Comparison of ENCODE assay signal across 11 cellular contexts in genomic region chr2:67974564-67975430, GRCh38.
DNase-seq lines count a peak whose midpoint lies in the region; ATAC-seq and TF ChIP-seq lines count a peak whose summit lies in the region.
"Had no signal": no experiment of that assay in that cellular context is flagged by ENCODE, and none has a peak within 500 bp of the region (broad histone marks: within the 10 kb centered on the region; RNA-seq: fewer than 3 reads in every experiment).

No MANE protein-coding gene starts in this region.

- H3K27me3 ChIP-seq in breast epithelium (no peaks in the 10 kb centered on the region), body of pancreas (no peaks in the 10 kb centered on the region), aorta (ENCODE audit: control insufficient read depth in 1 of 2, insufficient read depth in 2 of 2, low read length in 1 of 2) (no peaks in the 10 kb centered on the region), vagina (no peaks in the 10 kb centered on the region)

- H3K4me1 ChIP-seq in breast epithelium (no peaks in the 10 kb centered on the region), body of pancreas (peaks cover 7% of the 10 kb centered on the region), aorta (ENCODE audit: control insufficient read depth in 1 of 2, insufficient read depth in 2 of 2, low read length in 2 of 2) (peaks cover 0 to 5% of the 10 kb centered on the region in 2 donors), vagina (peaks cover 17% of the 10 kb centered on the region)

- H3K27ac Mint-ChIP-seq in MCF 10A (ENCODE audit: low read depth, unreplicated experiment): no peak overlapping the region
- no peak overlapping the region for H3K27ac Mint-ChIP-seq in progenitor cell of endocrine pancreas
- H3K27ac Mint-ChIP-seq: activated CD4-positive, alpha-beta memory T cell treated with anti-CD3 and anti-CD28 coated beads, Interleukin-2, amount 10 ng/mL, durations not matched to agents 7 days and 5 days had no signal

- H3K9me3 ChIP-seq in breast epithelium: no peaks in the 10 kb centered on the region
- no peaks in the 10 kb centered on the region for H3K9me3 ChIP-seq in body of pancreas
- no peaks in the 10 kb centered on the region for H3K9me3 ChIP-seq in aorta (ENCODE audit: control insufficient read depth, low read length)
- H3K9me3 ChIP-seq in vagina: no peaks in the 10 kb centered on the region

- no peaks in the 10 kb centered on the region for H3K36me3 Mint-ChIP-seq in MCF 10A (ENCODE audit: insufficient read depth, unreplicated experiment)
- no peaks in the 10 kb centered on the region for H3K36me3 Mint-ChIP-seq in progenitor cell of endocrine pancreas (ENCODE audit: insufficient read depth)

- H3K4me1 Mint-ChIP-seq in MCF 10A (ENCODE audit: insufficient read depth, unreplicated experiment) (no peaks in the 10 kb centered on the region), progenitor cell of endocrine pancreas (ENCODE audit: low read depth) (peaks cover 3% of the 10 kb centered on the region)
- H3K4me1 Mint-ChIP-seq: activated CD4-positive, alpha-beta memory T cell treated with anti-CD3 and anti-CD28 coated beads, Interleukin-2, amount 10 ng/mL, durations not matched to agents 7 days and 5 days had no signal

- WGBS in body of pancreas, 2 donors: 24 to 33% methylated on average over 7 of the region's 7 CpGs
- WGBS in aorta, 2 donors: 2% methylated on average over 7 of the region's 7 CpGs

- H3K36me3 ChIP-seq in breast epithelium (no peaks in the 10 kb centered on the region), body of pancreas (replicated peaks in 1 of 2; ENCODE audit: insufficient read depth in 1 of 2, low read depth in 2 of 2) (no peaks in the 10 kb centered on the region), aorta (ENCODE audit: control insufficient read depth in 1 of 2, insufficient read depth in 2 of 2, low read length in 1 of 2) (no peaks in the 10 kb centered on the region), vagina (no peaks in the 10 kb centered on the region)

- H3K27ac ChIP-seq in breast epithelium (peak overlapping the region; percentile 19 to 38), body of pancreas (peak overlapping the region; percentile 20 to 72 (median 48)), aorta (ENCODE audit: low read depth in 1 of 2, low read length in 2 of 2) (peak overlapping the region; percentile 46 to 91), vagina (no peak overlapping the region)

- no TSS peak for BruUV-seq in MCF 10A (replicated peaks; lab: Mats Ljungman, UMichigan)

- H3K27me3 Mint-ChIP-seq in MCF 10A (ENCODE audit: insufficient read depth, unreplicated experiment): no peaks in the 10 kb centered on the region
- H3K27me3 Mint-ChIP-seq in progenitor cell of endocrine pancreas: peaks cover 6% of the 10 kb centered on the region

- POLR2A ChIA-PET in MCF 10A (lab: Yijun Ruan, JAX): interaction anchor here (0.6 to 1.2 kb wide), 4 partner anchors 8 to 24 kb away, joined by 3 to 6 read pairs (median 4); no protein-coding TSS in a partner anchor

- intact Hi-C loops in breast epithelium (cut with DNase I; ENCODE audit: low total_unique reads) (no loop called here), MCF 10A (cut with micrococcal nuclease) (no loop called here), body of pancreas (cut with DNase I) (no loop called here), aorta (cut with DNase I) (no loop called here), vagina (cut with DNase I) (no loop called here)

- H3K4me3 ChIP-seq in breast epithelium: peak overlapping the region in 2 of 3 donors; percentile 12 to 37
- no peak overlapping the region for H3K4me3 ChIP-seq in body of pancreas
- no peak overlapping the region for H3K4me3 ChIP-seq in aorta (ENCODE audit: low read length in 2 of 2)
- no peak overlapping the region for H3K4me3 ChIP-seq in vagina

- TF ChIP-seq CTCF in breast epithelium (IDR thresholded peaks at IDR 0.05) (no peak), MCF 10A (IDR thresholded peaks at IDR 0.05; ENCODE audit: unreplicated experiment) (no peak), body of pancreas (IDR thresholded peaks at IDR 0.05) (no peak), progenitor cell of endocrine pancreas (IDR thresholded peaks at IDR 0.05; ENCODE audit: unreplicated experiment) (no peak), vagina (IDR thresholded peaks at IDR 0.05) (no peak)

- TF ChIP-seq POLR2A in breast epithelium (IDR thresholded peaks at IDR 0.05) (no peak), body of pancreas (IDR thresholded peaks at IDR 0.05) (no peak), vagina (IDR thresholded peaks at IDR 0.05) (no peak)

- ATAC-seq in body of pancreas (peak; percentile 78), left lobe of liver (peak; percentile 25), aorta (ENCODE audit: low FRiP score) (peak; percentile 79)

- H3K4me3 Mint-ChIP-seq in MCF 10A (ENCODE audit: unreplicated experiment) (no peak overlapping the region), progenitor cell of endocrine pancreas (ENCODE audit: low read depth) (no peak overlapping the region)
- H3K4me3 Mint-ChIP-seq: activated CD4-positive, alpha-beta memory T cell treated with anti-CD3 and anti-CD28 coated beads, Interleukin-2, amount 10 ng/mL, durations not matched to agents 7 days and 5 days; neural crest cell had no signal

- DNase-seq in breast epithelium (ENCODE audit: low spot score in 2 of 2): peak in 1 of 2 donors; percentile 22
- DNase-seq in MCF 10A (ENCODE audit: unreplicated experiment): no peak
- peak; percentile 34 to 60 (median 54) for DNase-seq in body of pancreas
- DNase-seq in left lobe of liver (ENCODE audit: low spot score): no peak
- peak; percentile 80 to 82 for DNase-seq in aorta
- no peak for DNase-seq in progenitor cell of endocrine pancreas (ENCODE audit: low spot score, unreplicated experiment)
- DNase-seq in vagina (ENCODE audit: extremely low spot score in 2 of 2): no peak
- no peak for DNase-seq in activated T-cell treated with anti-CD3 and anti-CD28 coated beads, Interleukin-2, amount 50 U/mL, for 48 hours
- DNase-seq: activated CD4-positive, alpha-beta memory T cell treated with anti-CD3 and anti-CD28 coated beads, Interleukin-2, amount 10 ng/mL, durations not matched to agents 7 days and 5 days; NCI-H526 had no signal

- H3K9me3 Mint-ChIP-seq in MCF 10A (ENCODE audit: unreplicated experiment): no peaks in the 10 kb centered on the region
- peaks cover 3% of the 10 kb centered on the region for H3K9me3 Mint-ChIP-seq in progenitor cell of endocrine pancreas (ENCODE audit: low read depth)
- H3K9me3 Mint-ChIP-seq: activated CD4-positive, alpha-beta memory T cell treated with anti-CD3 and anti-CD28 coated beads, Interleukin-2, amount 10 ng/mL, durations not matched to agents 7 days and 5 days; neural crest cell had no signal

- CTCF ChIA-PET in MCF 10A (lab: Yijun Ruan, JAX): interaction anchor here (1.3 kb wide), 1 partner anchor 11 kb away, joined by 3 read pairs; no protein-coding TSS in a partner anchor

Comparison
In these comparisons a context has a peak if more than half of its experiments do, and no peak if none do; other contexts are left out.
1. DNase-seq: peak in body of pancreas (4 of 4) and aorta (2 of 2); none in MCF 10A (single experiment), left lobe of liver (single experiment), progenitor cell of endocrine pancreas (single experiment), vagina (0 of 2) and activated T-cell treated with anti-CD3 and anti-CD28 coated beads, Interleukin-2, amount 50 U/mL, for 48 hours (0 of 2).
2. H3K4me3 ChIP-seq: peak in breast epithelium (2 of 3); none in body of pancreas (0 of 2), aorta (0 of 2) and vagina (0 of 2).
3. ATAC-seq: peak in every context shown above with its lines; median percentile 79 in aorta; 78 in body of pancreas; 25 in left lobe of liver.